ENCODE assay signal across 23 cellular contexts in the genomic region with DNA sequence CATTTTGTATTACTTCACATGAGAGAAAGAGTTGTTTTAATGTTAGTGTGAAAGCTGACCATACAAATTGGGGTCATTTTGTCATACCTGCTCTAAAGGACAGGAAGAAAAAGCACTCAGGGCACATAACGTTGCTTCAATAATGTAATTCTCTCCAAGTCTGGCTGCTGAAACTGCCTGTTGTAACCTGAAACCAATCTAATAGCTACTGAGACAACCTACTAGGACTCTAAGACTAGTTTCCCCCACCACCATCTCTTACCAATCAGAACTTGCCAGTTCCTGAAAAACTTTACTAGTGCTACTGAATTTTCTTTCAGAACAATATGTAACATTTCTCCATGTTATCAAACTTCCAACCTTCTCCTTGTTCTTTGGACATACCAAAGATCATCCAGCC.
"Had no signal": no experiment of that assay in that cellular context is flagged by ENCODE, and none has a peak within 500 bp of the region (broad histone marks: within the 10 kb centered on the region; RNA-seq: fewer than 3 reads in every experiment).

No MANE protein-coding gene starts in this region.

- H3K27ac Mint-ChIP-seq: activated CD4-positive, alpha-beta memory T cell treated with anti-CD3 and anti-CD28 coated beads for 36 hours; activated CD4-positive, alpha-beta T cell treated with anti-CD3 and anti-CD28 coated beads, Interleukin-2, amount 10 ng/mL, durations not matched to agents 7 days and 5 days; activated naive CD4-positive, alpha-beta T cell treated with anti-CD3 and anti-CD28 coated beads for 36 hours; activated naive CD8-positive, alpha-beta T cell; T-helper 1 cell treated with Interleukin-12 subunit alpha and Interleukin-12 subunit beta and Interleukin-4 antibody, amounts not matched to agents 30 μg/mL and 1 μg/mL, for 36 hours had no signal

- H3K27me3 Mint-ChIP-seq: activated CD4-positive, alpha-beta memory T cell treated with anti-CD3 and anti-CD28 coated beads for 36 hours; activated CD4-positive, alpha-beta T cell treated with anti-CD3 and anti-CD28 coated beads, Interleukin-2, amount 10 ng/mL, durations not matched to agents 7 days and 5 days; activated naive CD8-positive, alpha-beta T cell; brain; central memory CD8-positive, alpha-beta T cell had no signal

- ATAC-seq: activated T-cell treated with anti-CD3 and anti-CD28 coated beads, Interleukin-2, amount 50 U/mL, for 4 hours; PC-3 had no signal

- H3K9me3 Mint-ChIP-seq: activated CD4-positive, alpha-beta T cell treated with anti-CD3 and anti-CD28 coated beads, Interleukin-2, amount 10 ng/mL, durations not matched to agents 7 days and 5 days; brain; T-helper 1 cell treated with Interleukin-12 subunit alpha and Interleukin-12 subunit beta and Interleukin-4 antibody, amounts not matched to agents 30 μg/mL and 1 μg/mL, for 36 hours had no signal

- DNase-seq: activated CD4-positive, alpha-beta memory T cell treated with anti-CD3 and anti-CD28 coated beads for 36 hours; activated CD4-positive, alpha-beta T cell treated with anti-CD3 and anti-CD28 coated beads, Interleukin-2, amount 10 ng/mL, durations not matched to agents 7 days and 5 days; activated CD4-positive, CD25-positive, alpha-beta regulatory T cell; activated CD8-positive, alpha-beta memory T cell treated with anti-CD3 and anti-CD28 coated beads for 24 hours; activated gamma-delta T cell; activated naive CD4-positive, alpha-beta T cell treated with anti-CD3 and anti-CD28 coated beads for 36 hours; activated T-cell treated with anti-CD3 and anti-CD28 coated beads, Interleukin-2, amount 50 U/mL, for 4 hours; amygdala; NCI-H1092; NCI-H1436; NCI-H1694 treated with DMSO at 0.1 percent for 48 hours; NCI-H2029 treated with DMSO at 0.1 percent for 48 hours; NCI-H2171; NCI-H2227 treated with DMSO at 0.1 percent for 48 hours; NCI-H446 treated with DMSO at 0.1 percent for 48 hours; NCI-H524 treated with DMSO at 0.1 percent for 48 hours; PC-3; SHP77 treated with DMSO at 0.1 percent for 48 hours; T1000 had no signal

- H3K36me3 Mint-ChIP-seq: activated CD4-positive, alpha-beta memory T cell treated with anti-CD3 and anti-CD28 coated beads for 36 hours; activated naive CD8-positive, alpha-beta T cell; brain had no signal

- H3K4me3 Mint-ChIP-seq: activated CD4-positive, alpha-beta memory T cell treated with anti-CD3 and anti-CD28 coated beads for 36 hours; activated CD4-positive, alpha-beta T cell treated with anti-CD3 and anti-CD28 coated beads, Interleukin-2, amount 10 ng/mL, durations not matched to agents 7 days and 5 days; activated naive CD4-positive, alpha-beta T cell treated with anti-CD3 and anti-CD28 coated beads for 36 hours; activated naive CD8-positive, alpha-beta T cell; activated T-cell treated with anti-CD3 and anti-CD28 coated beads, Interleukin-2, amount 50 U/mL, for 4 hours; brain; central memory CD8-positive, alpha-beta T cell; T-helper 1 cell treated with Interleukin-12 subunit alpha and Interleukin-12 subunit beta and Interleukin-4 antibody, amounts not matched to agents 30 μg/mL and 1 μg/mL, for 36 hours had no signal

- H3K4me1 Mint-ChIP-seq: activated CD4-positive, alpha-beta T cell treated with anti-CD3 and anti-CD28 coated beads, Interleukin-2, amount 10 ng/mL, durations not matched to agents 7 days and 5 days; central memory CD8-positive, alpha-beta T cell had no signal
